ENCODE assay signal across 8 cellular contexts in the genomic region with DNA sequence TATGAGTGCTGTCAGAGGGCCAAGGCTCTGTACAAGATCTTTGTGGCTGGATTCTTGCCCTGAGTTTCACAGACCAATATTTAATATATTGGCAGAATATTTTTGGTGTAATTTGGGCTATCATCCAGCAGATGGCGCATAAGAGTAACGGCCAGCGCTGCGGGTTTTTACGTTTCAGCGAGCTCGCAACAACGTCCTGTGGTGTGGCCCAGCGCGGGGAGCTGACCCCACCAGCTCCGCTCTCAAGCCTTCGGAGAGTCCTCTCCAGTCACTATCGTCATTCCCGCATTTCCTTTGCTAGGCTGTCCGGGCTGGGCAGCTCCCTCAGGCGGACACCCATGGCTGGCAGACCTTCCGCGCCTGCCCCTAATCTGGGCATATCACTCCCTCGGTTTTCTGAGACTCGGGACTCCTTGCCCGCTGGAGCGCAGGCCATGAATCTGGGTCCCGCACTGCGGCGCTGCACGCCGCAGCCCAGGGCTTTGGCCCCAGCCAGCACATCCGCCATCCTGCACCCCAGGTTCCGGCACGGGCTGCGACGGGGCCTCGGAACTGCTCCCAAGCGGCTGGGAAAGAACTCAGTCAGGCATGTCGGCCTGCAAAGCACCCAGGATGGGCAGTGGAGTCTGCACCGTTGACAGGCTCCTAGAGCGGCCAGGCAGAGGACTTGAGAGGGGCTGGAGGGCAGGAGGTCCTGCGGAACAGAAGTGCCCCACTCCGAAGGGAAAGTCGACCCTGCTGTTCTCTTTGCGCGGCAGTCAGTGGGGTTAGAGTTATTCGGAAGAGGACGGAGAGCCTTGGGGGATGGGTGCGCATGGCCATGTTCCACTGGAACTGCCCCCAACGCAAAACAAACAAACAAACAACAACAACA. TPM values are rescaled to one million over a fixed set of nuclear protein-coding genes. Genes with fewer than 3 reads are reported as not detected.
DNase-seq lines count a peak whose midpoint lies in the region; ATAC-seq, FAIRE-seq and TF ChIP-seq lines count a peak whose summit lies in the region.

No MANE protein-coding gene starts in this region.

- CTCF ChIA-PET in A549 (lab: Yijun Ruan, JAX) (interaction anchor here (0.6 to 3.5 kb wide), 48 partner anchors 8 to 1334 kb away, joined by 3 to 89 read pairs (median 4); a partner anchor contains a TSS), T-cell (lab: Charles Lee) (interaction anchor here (0.6 to 2.3 kb wide), 33 partner anchors 10 to 1016 kb away, joined by 3 to 17 read pairs (median 3); a partner anchor contains a TSS)

- H3K27ac ChIP-seq in A549 (peak overlapping the region; percentile 63 to 93), adrenal gland (peak overlapping the region; percentile 23 to 91 (median 48)), transverse colon (peak overlapping the region; percentile 70 to 77 (median 72))

- H3K4me1 ChIP-seq in A549 (0 out of 3 replicates have a peak, but pooled peaks cover 4% of the 10 kb centered on the region), adrenal gland (replicated peaks in 1 of 2) (peaks cover 0 to 4% of the 10 kb centered on the region in 2 donors), transverse colon (peaks cover 0 to 10% (median 7%) of the 10 kb centered on the region in 4 donors)

- TF ChIP-seq EP300 in A549 (IDR thresholded peaks at IDR 0.05) (no peak), transverse colon (IDR thresholded peaks at IDR 0.05; ENCODE audit: low read depth) (no peak)

- H3K27me3 ChIP-seq in adrenal gland, result no peaks in the 10 kb centered on the region
- no peaks in the 10 kb centered on the region for H3K27me3 ChIP-seq in transverse colon

- H3K36me3 ChIP-seq in adrenal gland (replicated peaks in 1 of 2), result no peaks in the 10 kb centered on the region
- no peaks in the 10 kb centered on the region for H3K36me3 ChIP-seq in transverse colon

- no peaks in the 10 kb centered on the region for H3K36me3 Mint-ChIP-seq in T-cell

- WGBS in A549 (ENCODE audit: missing lambda C conversion rate), result 13% methylated on average over 28 of the region's 46 CpGs
- 3 to 6% (median 4%) methylated on average over 25 to 46 of the region's 46 CpGs for WGBS in adrenal gland, 4 donors
- 8% methylated on average over 46 of the region's 46 CpGs; no CpG with 5 or more reads in 1 of the 2 donors for WGBS in transverse colon (ENCODE audit: low coverage in 1 of 2), 2 donors

- TF ChIP-seq CTCF in A549 (IDR thresholded peaks at IDR 0.05) (peak; percentile 89), adrenal gland (IDR thresholded peaks at IDR 0.05) (peak; percentile 65 to 87 (median 82)), transverse colon (IDR thresholded peaks at IDR 0.05) (peak; percentile 80 to 89 (median 82))

- ATAC-seq in A549 (peak; percentile 97), GM18873 (IDR thresholded peaks at IDR 0.05; ENCODE audit: low FRiP score, unreplicated experiment) (peak; percentile 53), T-cell (replicated peaks in 1 of 4) (peak; percentile 84), left ventricle myocardium superior (peak; percentile 96)

- peak overlapping the region; percentile 82 for H3K4me2 ChIP-seq in A549

- peaks cover 12 to 15% (median 12%) of the 10 kb centered on the region in 3 donors for H3K4me1 Mint-ChIP-seq in T-cell

- H3K4me3 Mint-ChIP-seq in T-cell, result peak overlapping the region; percentile 88 to 94 (median 89)

- intact Hi-C loops in adrenal gland (cut with DNase I), result loop anchor here in 1 of 2 donors (5.0 kb wide), 1 partner anchor 39 kb away; no protein-coding TSS in a partner anchor
- intact Hi-C loops in left ventricle myocardium superior (cut with micrococcal nuclease), result loop anchor here (5.0 kb wide), 1 partner anchor 39 kb away; no protein-coding TSS in a partner anchor
- intact Hi-C loops in posterior cingulate gyrus (cut with DNase I), result loop anchor here (1.0 to 5.0 kb wide), 2 partner anchors 37 to 349 kb away; no protein-coding TSS in a partner anchor
- intact Hi-C loops in transverse colon (cut with DNase I; ENCODE audit: low total_unique reads), result loop anchor here (2.0 kb wide), 1 partner anchor 37 kb away; no protein-coding TSS in a partner anchor

- POLR2A ChIA-PET in A549 (lab: Yijun Ruan, JAX) (interaction anchor here (1.0 to 2.2 kb wide), 2 partner anchors 19 to 60 kb away, joined by 5 to 17 read pairs; a partner anchor contains a TSS), T-cell (lab: Charles Lee) (interaction anchor here in 1 of 2 donors (0.7 kb wide), 1 partner anchor 345 kb away, joined by 3 read pairs; no protein-coding TSS in a partner anchor)

- TF ChIP-seq RAD21 in A549 (conservative IDR thresholded peaks at IDR 0.05 in 1 of 2, IDR thresholded peaks at IDR 0.05 in 1 of 2), result peak; percentile 71 to 79

- FAIRE-seq in A549 (lab: Jason Lieb, UNC), result peak; percentile 90

- in situ Hi-C loops in transverse colon (cut with MboI; ENCODE audit: low pct_ligation_motif_present in 1 of 4, low pct_unique_long_range_greater_than_20kb in 1 of 4, low sequenced_read_pairs in 3 of 4), result loop anchor here in 2 of 4 donors (5.0 kb wide), 1 partner anchor 39 kb away; no protein-coding TSS in a partner anchor

- H3K9me3 ChIP-seq in A549, result no peaks in the 10 kb centered on the region
- no peaks in the 10 kb centered on the region for H3K9me3 ChIP-seq in adrenal gland (replicated peaks in 1 of 3)
- H3K9me3 ChIP-seq in transverse colon, result no peaks in the 10 kb centered on the region

- DNase-seq in A549 (ENCODE audit: low read depth in 1 of 2, low spot score in 1 of 2) (peak; percentile 55 to 78), Kasumi-1 (lab: John Stamatoyannopoulos, UW) (peak; percentile 6 to 42), T-cell (peak; percentile 1 to 62 (median 37)), adrenal gland (peak; percentile 61 to 87 (median 75)), left ventricle myocardium superior (peak; percentile 79), posterior cingulate gyrus (peak; percentile 55 to 95 (median 73)), transverse colon (peak; percentile 64)

- peak; percentile 49 for TF ChIP-seq POLR2A in A549 (IDR thresholded peaks at IDR 0.05; ENCODE audit: low read length)
- TF ChIP-seq POLR2A in adrenal gland (IDR thresholded peaks at IDR 0.05), result peak in 1 of 2 donors; percentile 50
- TF ChIP-seq POLR2A in transverse colon (IDR thresholded peaks at IDR 0.05), result peak; percentile 17

- H3K27me3 Mint-ChIP-seq in T-cell, result peaks cover 3 to 12% of the 10 kb centered on the region in 2 donors

- peak overlapping the region in 1 of 2 donors; percentile 55 for H3K27ac Mint-ChIP-seq in T-cell

- H3K4me3 ChIP-seq in A549 (peak overlapping the region; percentile 44), adrenal gland (peak overlapping the region; percentile 6 to 81 (median 17)), transverse colon (peak overlapping the region; percentile 32 to 60 (median 39))

- no peaks in the 10 kb centered on the region for H3K9me3 Mint-ChIP-seq in T-cell

RNA-seq across cellular contexts. Expression of a gene that starts 18.4 kb away (rescaled TPM):
- polyA plus RNA-seq in A549 (2011; rRNA removed) (0.59 and 0.95 TPM in 2 replicates), A549 (2017; fragmentation: RNase III; extraction: RNeasy Plus Mini Kit Qiagen cat#74134 plus additional on column Dnase treatment) (0.44 to 0.92 TPM (median 0.81 TPM) in 3 replicates), adrenal gland (1 to 10 TPM in 2 of 3 donors, under 1 TPM in 1; 0.37 to 2.2 (median 1.9) TPM)
- polyA plus RNA-seq in A549 (2012; cell fraction: cytosol; rRNA removed), result 0.16 and 0.21 TPM in 2 replicates
- polyA plus RNA-seq in A549 (2012; cell fraction: nucleus; rRNA removed), result 0.09 and 0.10 TPM in 2 replicates
- 0.29 TPM in 1 of 2 replicates, not detected in the other for polyA minus RNA-seq in A549 (2011; rRNA and poly(A)+ RNA removed)
- total RNA-seq in T-cell (under 1 TPM in 3 of 5 donors, not detected in 2; 0.12 to 0.60 (median 0.33) TPM), adrenal gland (1 to 10 TPM in 2 of 8 donors, under 1 TPM in 5, not detected in 1; 0.35 to 1.8 (median 0.68) TPM), left ventricle myocardium superior (0.64 TPM), transverse colon (under 1 TPM in 1 of 4 donors, not detected in 3; 0.96 TPM)

RNA-seq across cellular contexts. Expression of a gene that starts 23.5 kb away (rescaled TPM):
- polyA plus RNA-seq in A549 (2011; rRNA removed) (not detected in 2 replicates), A549 (2017; fragmentation: RNase III; extraction: RNeasy Plus Mini Kit Qiagen cat#74134 plus additional on column Dnase treatment) (0.08 TPM in 1 of 3 replicates, not detected in the others), adrenal gland (1 to 10 TPM; 3.8 to 4.9 (median 3.9) TPM)
- not detected in 2 replicates for polyA plus RNA-seq in A549 (2012; cell fraction: cytosol; rRNA removed)
- not detected in 2 replicates for polyA plus RNA-seq in A549 (2012; cell fraction: nucleus; rRNA removed)
- polyA minus RNA-seq in A549 (2011; rRNA and poly(A)+ RNA removed), result not detected in 2 replicates
- total RNA-seq in T-cell (1 to 10 TPM in 2 of 5 donors, under 1 TPM in 3; 0.15 to 1.6 (median 0.49) TPM), adrenal gland (10 to 100 TPM in 4 of 8 donors, 1 to 10 TPM in 4; 5.2 to 23.6 (median 10.5) TPM), left ventricle myocardium superior (2.8 TPM), transverse colon (10 to 100 TPM in 1 of 4 donors, 1 to 10 TPM in 3; 2.9 to 83.4 (median 4.6) TPM)

RNA-seq across cellular contexts. Expression of a gene that starts 25.3 kb away (rescaled TPM):
- polyA plus RNA-seq in A549 (2011; rRNA removed), result 0.08 and 0.39 TPM in 2 replicates
- polyA plus RNA-seq in A549 (2012; cell fraction: cytosol; rRNA removed), result 0.04 and 0.05 TPM in 2 replicates
- 0.01 and 0.04 TPM in 2 replicates for polyA plus RNA-seq in A549 (2012; cell fraction: nucleus; rRNA removed)
- 0.05 to 0.08 TPM (median 0.05 TPM) in 3 replicates for polyA plus RNA-seq in A549 (2017; fragmentation: RNase III; extraction: RNeasy Plus Mini Kit Qiagen cat#74134 plus additional on column Dnase treatment)
- not detected in 2 replicates for polyA minus RNA-seq in A549 (2011; rRNA and poly(A)+ RNA removed)
- total RNA-seq in T-cell, result not detected
- 1 to 10 TPM in 1 of 8 donors, under 1 TPM in 5, not detected in 2; 0.07 to 2.3 (median 0.34) TPM for total RNA-seq in adrenal gland
- polyA plus RNA-seq in adrenal gland, result under 1 TPM; 0.07 to 0.56 (median 0.37) TPM
- not detected for total RNA-seq in left ventricle myocardium superior
- not detected for total RNA-seq in transverse colon

RNA-seq across cellular contexts. Expression of a gene that starts 54.7 kb away (rescaled TPM):
- polyA plus RNA-seq in A549 (2011; rRNA removed) (0.06 TPM in 1 of 2 replicates, not detected in the other), A549 (2017; fragmentation: RNase III; extraction: RNeasy Plus Mini Kit Qiagen cat#74134 plus additional on column Dnase treatment) (not detected in 3 replicates), adrenal gland (1 to 10 TPM; 3.3 to 5.6 (median 3.3) TPM)
- polyA plus RNA-seq in A549 (2012; cell fraction: cytosol; rRNA removed), result not detected in 2 replicates
- polyA plus RNA-seq in A549 (2012; cell fraction: nucleus; rRNA removed), result not detected in 2 replicates
- polyA minus RNA-seq in A549 (2011; rRNA and poly(A)+ RNA removed), result not detected in 2 replicates
- total RNA-seq in T-cell (not detected), adrenal gland (1 to 10 TPM; 1.4 to 4.9 (median 3.4) TPM), left ventricle myocardium superior (4.4 TPM), transverse colon (10 to 100 TPM in 1 of 4 donors, 1 to 10 TPM in 1, under 1 TPM in 1, not detected in 1; 0.55 to 14.1 (median 3.8) TPM)

RNA-seq across cellular contexts. Expression of a gene that starts 59.2 kb away (rescaled TPM):
- polyA plus RNA-seq in A549 (2011; rRNA removed) (46.2 and 58.6 TPM in 2 replicates), A549 (2017; fragmentation: RNase III; extraction: RNeasy Plus Mini Kit Qiagen cat#74134 plus additional on column Dnase treatment) (28.7 to 37.8 TPM (median 35.9 TPM) in 3 replicates), adrenal gland (100 to 1,000 TPM in 1 of 3 donors, 10 to 100 TPM in 2; 58.2 to 224 (median 58.9) TPM)
- polyA plus RNA-seq in A549 (2012; cell fraction: cytosol; rRNA removed), result 15.8 and 20.2 TPM in 2 replicates
- polyA plus RNA-seq in A549 (2012; cell fraction: nucleus; rRNA removed), result 16.0 and 24.5 TPM in 2 replicates
- polyA minus RNA-seq in A549 (2011; rRNA and poly(A)+ RNA removed), result 37.6 and 47.5 TPM in 2 replicates
- total RNA-seq in T-cell (100 to 1,000 TPM in 2 of 5 donors, 10 to 100 TPM in 3; 46.7 to 129 (median 53.7) TPM), adrenal gland (100 to 1,000 TPM in 3 of 8 donors, 10 to 100 TPM in 5; 71.6 to 146 (median 89.4) TPM), left ventricle myocardium superior (217 TPM), transverse colon (10 to 100 TPM; 33.6 to 65.3 (median 59.5) TPM)

Comparison
In these comparisons a context has a peak if more than half of its experiments do, and no peak if none do; other contexts are left out.
1. Peak in every context shown above with its lines: DNase-seq, ATAC-seq, H3K4me3 ChIP-seq and H3K27ac ChIP-seq.
2. DNase-seq: peak in every context shown above with its lines; median percentile 79 in left ventricle myocardium superior; 75 in adrenal gland; 73 in posterior cingulate gyrus; 66 in A549; 64 in transverse colon; 37 in T-cell; 24 in Kasumi-1.